1 cellular context compared by ENCODE assay signal in the genomic region with DNA sequence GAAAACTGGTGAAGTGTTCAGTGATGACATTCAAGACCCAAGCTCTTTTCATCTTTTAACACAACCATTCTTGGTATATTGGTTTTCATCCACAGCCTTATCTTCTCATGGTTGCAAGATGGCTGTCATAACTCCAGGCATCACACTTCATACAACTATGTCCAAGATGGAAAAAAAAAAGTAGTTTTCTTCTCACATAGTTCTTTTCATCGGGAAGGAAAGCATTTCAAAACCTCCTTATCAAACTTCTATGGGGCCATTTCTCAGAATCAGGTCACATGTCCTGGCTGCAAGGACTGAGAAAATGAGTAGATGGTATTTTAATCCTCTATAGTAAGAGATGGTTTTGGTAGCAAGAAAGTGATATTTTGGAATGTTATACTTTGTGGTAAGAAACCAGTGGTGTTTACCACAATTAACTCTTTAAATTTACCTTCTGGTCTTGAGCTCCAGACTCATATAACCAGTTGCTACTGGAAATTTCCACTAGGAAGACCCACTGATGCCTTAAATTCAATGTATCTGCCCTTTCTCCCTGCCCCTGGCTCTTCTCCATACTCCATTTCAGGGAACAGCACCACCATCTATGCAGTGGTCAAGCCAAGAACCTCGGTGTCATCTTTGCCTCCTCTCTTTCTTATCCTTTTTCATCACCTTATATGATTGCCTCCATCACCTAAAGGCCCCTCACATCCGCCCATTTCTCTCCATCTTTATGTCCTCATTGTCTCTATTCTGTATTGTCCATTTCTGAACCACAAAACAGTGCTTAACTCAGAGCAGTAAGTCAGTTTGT.
TF ChIP-seq lines count a peak whose summit lies in the region.

No MANE protein-coding gene starts in this region.

TF ChIP-seq in K562, 482 proteins besides CTCF, POLR2A, EP300 and RAD21:
- TF ChIP-seq STAT5A (IDR thresholded peaks at IDR 0.05; ENCODE audit: borderline replicate concordance, low read length) (0 out of 2 replicates have a peak, but pooled peaks have one; percentile 22), NFRKB (IDR thresholded peaks at IDR 0.05; ENCODE audit: low read depth) (peak; percentile 40; the same call in 1 of the 2 replicates), SMARCA4 (IDR thresholded peaks at IDR 0.05) (0 out of 2 replicates have a peak, but pooled peaks have one; percentile 12), EHMT2 (IDR thresholded peaks at IDR 0.05) (peak; percentile 11; the same call in 1 of the 2 replicates), NUFIP1 (IDR thresholded peaks at IDR 0.05; ENCODE audit: partially characterized antibody) (no peak), KLF16 (IDR thresholded peaks at IDR 0.05) (no peak), MYBL2 (IDR thresholded peaks at IDR 0.05; ENCODE audit: low read depth) (no peak), MYBL2 (CRISPR knock-in tag; IDR thresholded peaks at IDR 0.05; ENCODE audit: borderline replicate concordance) (no peak), RFX5 (IDR thresholded peaks at IDR 0.05; ENCODE audit: low read depth, low read length) (no peak), TGIF2 (CRISPR knock-in tag; IDR thresholded peaks at IDR 0.05) (no peak)
- TF ChIP-seq, protein P1, sequence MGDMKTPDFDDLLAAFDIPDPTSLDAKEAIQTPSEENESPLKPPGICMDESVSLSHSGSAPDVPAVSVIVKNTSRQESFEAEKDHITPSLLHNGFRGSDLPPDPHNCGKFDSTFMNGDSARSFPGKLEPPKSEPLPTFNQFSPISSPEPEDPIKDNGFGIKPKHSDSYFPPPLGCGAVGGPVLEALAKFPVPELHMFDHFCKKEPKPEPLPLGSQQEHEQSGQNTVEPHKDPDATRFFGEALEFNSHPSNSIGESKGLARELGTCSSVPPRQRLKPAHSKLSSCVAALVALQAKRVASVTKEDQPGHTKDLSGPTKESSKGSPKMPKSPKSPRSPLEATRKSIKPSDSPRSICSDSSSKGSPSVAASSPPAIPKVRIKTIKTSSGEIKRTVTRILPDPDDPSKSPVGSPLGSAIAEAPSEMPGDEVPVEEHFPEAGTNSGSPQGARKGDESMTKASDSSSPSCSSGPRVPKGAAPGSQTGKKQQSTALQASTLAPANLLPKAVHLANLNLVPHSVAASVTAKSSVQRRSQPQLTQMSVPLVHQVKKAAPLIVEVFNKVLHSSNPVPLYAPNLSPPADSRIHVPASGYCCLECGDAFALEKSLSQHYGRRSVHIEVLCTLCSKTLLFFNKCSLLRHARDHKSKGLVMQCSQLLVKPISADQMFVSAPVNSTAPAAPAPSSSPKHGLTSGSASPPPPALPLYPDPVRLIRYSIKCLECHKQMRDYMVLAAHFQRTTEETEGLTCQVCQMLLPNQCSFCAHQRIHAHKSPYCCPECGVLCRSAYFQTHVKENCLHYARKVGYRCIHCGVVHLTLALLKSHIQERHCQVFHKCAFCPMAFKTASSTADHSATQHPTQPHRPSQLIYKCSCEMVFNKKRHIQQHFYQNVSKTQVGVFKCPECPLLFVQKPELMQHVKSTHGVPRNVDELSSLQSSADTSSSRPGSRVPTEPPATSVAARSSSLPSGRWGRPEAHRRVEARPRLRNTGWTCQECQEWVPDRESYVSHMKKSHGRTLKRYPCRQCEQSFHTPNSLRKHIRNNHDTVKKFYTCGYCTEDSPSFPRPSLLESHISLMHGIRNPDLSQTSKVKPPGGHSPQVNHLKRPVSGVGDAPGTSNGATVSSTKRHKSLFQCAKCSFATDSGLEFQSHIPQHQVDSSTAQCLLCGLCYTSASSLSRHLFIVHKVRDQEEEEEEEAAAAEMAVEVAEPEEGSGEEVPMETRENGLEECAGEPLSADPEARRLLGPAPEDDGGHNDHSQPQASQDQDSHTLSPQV (IDR thresholded peaks at IDR 0.05): 0 out of 2 replicates have a peak, but pooled peaks have one; percentile 23
TF ChIP-seq in K562: peak in this region for 5.
